ENCODE assay signal across 7 cellular contexts in genomic region chr7:37448637-37449331, GRCh38. TPM values are rescaled to one million over a fixed set of nuclear protein-coding genes. Genes with fewer than 3 reads are reported as not detected.
DNase-seq lines count a peak whose midpoint lies in the region; ATAC-seq lines count a peak whose summit lies in the region.

Gene ELMO1, minus strand, starts transcription at chr7:37448864. Its CDS starts 106,174 bp downstream, at chr7:37342690.

- no peak within 1 kb of the TSS for H3K27ac ChIP-seq in ectodermal cell (ENCODE audit: insufficient read depth, low read depth, low read length, poor library complexity, severe bottlenecking)

- H3K36me3 Mint-ChIP-seq in activated CD4-positive, alpha-beta memory T cell treated with anti-CD3 and anti-CD28 coated beads, Interleukin-2, amount 10 ng/mL, durations not matched to agents 7 days and 5 days (ENCODE audit: low read depth) = peaks cover 28% of the 10 kb centered on the region

- no peaks in the 10 kb centered on the region for H3K36me3 ChIP-seq in ectodermal cell (ENCODE audit: control insufficient read depth, insufficient read depth, low read length)

- WGBS in ectodermal cell, 2 experiments = 0 to 1% methylated on average over 53 of the region's 53 CpGs

- H3K9me3 ChIP-seq in ectodermal cell (ENCODE audit: control insufficient read depth, low read length) = no peaks in the 10 kb centered on the region

- H3K4me1 ChIP-seq in ectodermal cell (ENCODE audit: control insufficient read depth, insufficient read depth, low read length) = no peaks in the 10 kb centered on the region

- H3K4me3 Mint-ChIP-seq in activated CD4-positive, alpha-beta memory T cell treated with anti-CD3 and anti-CD28 coated beads, Interleukin-2, amount 10 ng/mL, durations not matched to agents 7 days and 5 days = peak within 1 kb of the TSS; percentile 90

- peaks cover 5% of the 10 kb centered on the region for H3K9me3 Mint-ChIP-seq in activated CD4-positive, alpha-beta memory T cell treated with anti-CD3 and anti-CD28 coated beads, Interleukin-2, amount 10 ng/mL, durations not matched to agents 7 days and 5 days

- peak within 1 kb of the TSS; percentile 90 for H3K27ac Mint-ChIP-seq in activated CD4-positive, alpha-beta memory T cell treated with anti-CD3 and anti-CD28 coated beads, Interleukin-2, amount 10 ng/mL, durations not matched to agents 7 days and 5 days

- CTCF ChIA-PET in activated CD4-positive, alpha-beta memory T cell treated with anti-CD3 and anti-CD28 coated beads, Interleukin-2, amount 10 ng/mL, durations not matched to agents 7 days and 5 days (lab: Charles Lee) = interaction anchor here (0.6 to 3.4 kb wide), 28 partner anchors 9 to 1161 kb away, joined by 3 to 32 read pairs (median 4); no protein-coding TSS in a partner anchor

- DNase-seq in NCI-H510A (lab: John Stamatoyannopoulos, UW) (peak; percentile 66), lung microvascular endothelial cell (ENCODE audit: low read depth in 2 of 2) (peak; percentile 86 to 91)
- peak; percentile 86 for DNase-seq in activated CD4-positive, alpha-beta memory T cell treated with anti-CD3 and anti-CD28 coated beads, Interleukin-2, amount 10 ng/mL, durations not matched to agents 7 days and 5 days
- DNase-seq in stimulated activated CD4-positive, alpha-beta T cell treated with anti-CD3 and anti-CD28 coated beads, TNF-alpha, amount 100 ng/mL, for 4 hours (ENCODE audit: low read depth in 3 of 3) = peak; percentile 51 to 57 (median 54)

- POLR2A ChIA-PET in activated CD4-positive, alpha-beta memory T cell treated with anti-CD3 and anti-CD28 coated beads, Interleukin-2, amount 10 ng/mL, durations not matched to agents 7 days and 5 days (lab: Charles Lee) = interaction anchor here (0.6 to 5.6 kb wide), 16 partner anchors 9 to 214 kb away, joined by 3 to 56 read pairs (median 4); no protein-coding TSS in a partner anchor

- H3K4me3 ChIP-seq in ectodermal cell (ENCODE audit: insufficient read depth, low read depth, low read length) = peak within 1 kb of the TSS; percentile 61

- H3K4me1 Mint-ChIP-seq in activated CD4-positive, alpha-beta memory T cell treated with anti-CD3 and anti-CD28 coated beads, Interleukin-2, amount 10 ng/mL, durations not matched to agents 7 days and 5 days = peaks cover 60% of the 10 kb centered on the region

- H3K27me3 Mint-ChIP-seq in activated CD4-positive, alpha-beta memory T cell treated with anti-CD3 and anti-CD28 coated beads, Interleukin-2, amount 10 ng/mL, durations not matched to agents 7 days and 5 days = peaks cover 3% of the 10 kb centered on the region

- peaks cover 33% of the 10 kb centered on the region for H3K27me3 ChIP-seq in ectodermal cell (ENCODE audit: control insufficient read depth, insufficient read depth, low read length, poor library complexity, severe bottlenecking)

- ATAC-seq in GM18508 (IDR thresholded peaks at IDR 0.05; ENCODE audit: insufficient read depth, unreplicated experiment) (peak; percentile 94), HG02981 (IDR thresholded peaks at IDR 0.05; ENCODE audit: unreplicated experiment) (peak; percentile 94)

RNA-seq across cellular contexts. Expression of gene ELMO1, which starts in this region (rescaled TPM):
- total RNA-seq in activated CD4-positive, alpha-beta memory T cell treated with anti-CD3 and anti-CD28 coated beads, Interleukin-2, amount 10 ng/mL, durations not matched to agents 7 days and 5 days = 100 to 1,000 TPM; 100 to 102 TPM
- polyA plus RNA-seq in ectodermal cell (2013, experiment 1 of 4) = 8.9 TPM
- 8.2 TPM for polyA plus RNA-seq in ectodermal cell (2013, experiment 2 of 4)
- 5.9 TPM for polyA plus RNA-seq in ectodermal cell (2013, experiment 3 of 4)
- 6.4 TPM for polyA plus RNA-seq in ectodermal cell (2013, experiment 4 of 4)
- 30.7 and 36.5 TPM in 2 replicates for total RNA-seq in lung microvascular endothelial cell
